27 cellular contexts compared by ENCODE assay signal in the genomic region with DNA sequence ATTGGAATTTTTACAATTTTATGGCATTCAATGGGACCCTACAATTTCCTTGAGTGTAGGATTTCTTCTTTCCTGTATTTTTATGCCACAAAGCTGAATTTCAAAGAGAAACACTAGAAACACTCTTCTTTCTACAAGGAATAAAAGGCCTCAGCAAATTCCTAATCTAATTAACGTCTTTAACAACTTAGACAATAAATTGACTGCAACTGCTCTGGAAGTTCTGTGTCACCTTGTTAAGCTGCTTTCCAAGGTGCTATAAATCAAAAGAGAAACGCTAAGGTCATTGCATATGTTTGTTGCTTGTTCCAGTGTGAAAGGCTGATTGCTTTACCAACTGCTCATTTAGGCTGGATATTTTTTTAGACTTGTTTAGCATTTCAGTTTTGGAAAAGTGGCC.
"Had no signal": no experiment of that assay in that cellular context is flagged by ENCODE, and none has a peak within 500 bp of the region (broad histone marks: within the 10 kb centered on the region; RNA-seq: fewer than 3 reads in every experiment).

No MANE protein-coding gene starts in this region.

- H3K27ac ChIP-seq: adrenal gland, SJCRH30, SK-N-MC had no signal

- H3K9me3 Mint-ChIP-seq: activated naive CD4-positive, alpha-beta T cell treated with anti-CD3 and anti-CD28 coated beads for 36 hours; activated naive CD4-positive, alpha-beta T cell treated with anti-CD3 and anti-CD28 coated beads, Interleukin-2, amount 50 U/mL, for 72 hours; activated T-cell treated with anti-CD3 and anti-CD28 coated beads, Interleukin-2, amount 50 U/mL, for 4 hours; activated T-helper 1 cell treated with anti-CD3 and anti-CD28 coated beads, Interleukin-12 subunit alpha, Interleukin-12 subunit beta, Interleukin-2, Interleukin-4 antibody, amounts not matched to agents 30 ng/mL and 10 ng/mL and 1 ng/mL, durations not matched to agents 14 hours and 24 hours and 36 hours; brain had no signal

- ATAC-seq: activated CD8-positive, alpha-beta T cell treated with anti-CD3 and anti-CD28 coated beads, Interleukin-2, amount 10 ng/mL, durations not matched to agents 7 days and 5 days; activated naive CD4-positive, alpha-beta T cell treated with anti-CD3 and anti-CD28 coated beads, Interleukin-2, amount 50 U/mL, for 72 hours; activated T-cell treated with anti-CD3 and anti-CD28 coated beads, Interleukin-2, amount 50 U/mL, for 4 hours; Panc1 had no signal

- H3K27me3 ChIP-seq: adrenal gland, SJCRH30 had no signal

- H3K27ac Mint-ChIP-seq: activated CD4-positive, alpha-beta T cell treated with anti-CD3 and anti-CD28 coated beads, Interleukin-2, amount 10 ng/mL, durations not matched to agents 7 days and 5 days; activated CD8-positive, alpha-beta T cell treated with anti-CD3 and anti-CD28 coated beads, Interleukin-2, amount 10 ng/mL, durations not matched to agents 7 days and 5 days; activated naive CD4-positive, alpha-beta T cell treated with anti-CD3 and anti-CD28 coated beads for 36 hours; activated naive CD4-positive, alpha-beta T cell treated with anti-CD3 and anti-CD28 coated beads, Interleukin-2, amount 50 U/mL, for 72 hours; activated T-helper 1 cell treated with anti-CD3 and anti-CD28 coated beads, Interleukin-12 subunit alpha, Interleukin-12 subunit beta, Interleukin-2, Interleukin-4 antibody, amounts not matched to agents 30 ng/mL and 10 ng/mL and 1 ng/mL, durations not matched to agents 14 hours and 24 hours and 36 hours; brain had no signal

- H3K4me3 Mint-ChIP-seq: activated CD4-positive, alpha-beta T cell treated with anti-CD3 and anti-CD28 coated beads, Interleukin-2, amount 10 ng/mL, durations not matched to agents 7 days and 5 days; activated CD8-positive, alpha-beta T cell treated with anti-CD3 and anti-CD28 coated beads, Interleukin-2, amount 10 ng/mL, durations not matched to agents 7 days and 5 days; activated naive CD4-positive, alpha-beta T cell treated with anti-CD3 and anti-CD28 coated beads for 36 hours; activated T-cell treated with anti-CD3 and anti-CD28 coated beads, Interleukin-2, amount 50 U/mL, for 4 hours; activated T-helper 1 cell treated with anti-CD3 and anti-CD28 coated beads, Interleukin-12 subunit alpha, Interleukin-12 subunit beta, Interleukin-2, Interleukin-4 antibody, amounts not matched to agents 30 ng/mL and 10 ng/mL and 1 ng/mL, durations not matched to agents 14 hours and 24 hours and 36 hours; brain; central memory CD8-positive, alpha-beta T cell had no signal

- DNase-seq: activated CD4-positive, alpha-beta T cell treated with anti-CD3 and anti-CD28 coated beads, Interleukin-2, amount 10 ng/mL, durations not matched to agents 7 days and 5 days; activated CD4-positive, alpha-beta T cell treated with anti-CD3 and anti-CD28 coated beads, Interleukin-2, amount 50 U/mL, for 48 hours; activated CD8-positive, alpha-beta T cell treated with anti-CD3 and anti-CD28 coated beads, Interleukin-2, amount 10 ng/mL, durations not matched to agents 7 days and 5 days; activated gamma-delta T cell treated with Interleukin-2 at 50 U/mL for 16 hours; activated naive CD4-positive, alpha-beta T cell treated with anti-CD3 and anti-CD28 coated beads for 36 hours; activated T-cell treated with anti-CD3 and anti-CD28 coated beads, Interleukin-2, amount 50 U/mL, for 4 hours; adrenal gland; anterior cingulate cortex; NCI-H1092 treated with DMSO at 0.1 percent for 48 hours; NCI-H1417; NCI-H146; NCI-H187; NCI-H2029 treated with DMSO at 0.1 percent for 48 hours; NCI-H2107; NCI-H2171; NCI-H510A; NCI-H526; NCI-H774; SHP77; SJCRH30; T1000 had no signal

- H3K4me1 Mint-ChIP-seq: activated CD4-positive, alpha-beta T cell treated with anti-CD3 and anti-CD28 coated beads, Interleukin-2, amount 10 ng/mL, durations not matched to agents 7 days and 5 days; brain; central memory CD8-positive, alpha-beta T cell had no signal

- H3K27me3 Mint-ChIP-seq: activated CD4-positive, alpha-beta T cell treated with anti-CD3 and anti-CD28 coated beads, Interleukin-2, amount 10 ng/mL, durations not matched to agents 7 days and 5 days; brain; central memory CD8-positive, alpha-beta T cell had no signal

- H3K4me1 ChIP-seq: adrenal gland, SJCRH30 had no signal

- H3K9me3 ChIP-seq: adrenal gland, SJCRH30 had no signal

- H3K36me3 Mint-ChIP-seq: activated naive CD4-positive, alpha-beta T cell treated with anti-CD3 and anti-CD28 coated beads, Interleukin-2, amount 50 U/mL, for 72 hours; brain had no signal

- H3K36me3 ChIP-seq: adrenal gland, SJCRH30 had no signal

- H3K4me3 ChIP-seq: adrenal gland, SJCRH30, SK-N-MC had no signal
